11 cellular contexts compared by ENCODE assay signal in the genomic region with DNA sequence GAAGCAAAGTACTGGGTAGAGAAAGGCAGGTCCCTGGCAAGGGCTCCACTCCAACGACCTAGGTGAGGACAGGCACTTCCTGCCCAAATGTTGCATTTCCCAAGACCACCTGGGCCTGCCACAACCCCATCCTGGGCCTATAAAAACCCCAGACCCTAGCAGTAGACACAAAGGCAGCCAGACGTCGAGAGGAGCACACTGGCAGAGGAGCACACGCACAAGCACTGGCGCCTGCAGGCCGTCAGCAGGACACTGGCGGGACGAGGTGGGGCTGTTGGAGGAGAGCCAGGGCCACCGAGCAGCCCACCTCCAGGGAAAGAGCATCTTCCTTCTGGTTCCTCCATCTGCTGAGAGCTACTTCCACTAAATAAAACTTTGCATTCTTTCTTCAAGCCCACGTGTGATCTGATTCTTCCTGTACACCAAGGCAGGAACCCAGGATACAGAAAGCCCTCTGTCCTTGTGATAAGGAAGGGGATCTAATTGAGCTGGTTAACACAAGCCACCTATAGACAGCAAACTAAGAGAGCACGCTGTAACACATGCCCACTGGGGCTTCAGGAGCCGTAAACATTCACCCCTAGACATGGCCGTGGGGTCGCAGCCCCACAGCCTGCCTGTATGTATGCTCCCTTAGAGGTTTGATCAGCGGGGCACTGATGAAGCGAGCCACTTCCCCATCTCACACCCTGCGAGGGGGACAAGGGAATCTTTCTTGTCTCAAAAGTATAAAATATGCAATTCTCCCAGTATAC.
A peak's percentile ranks its signal among the peaks of the same experiment; 100 is the strongest.
DNase-seq lines count a peak whose midpoint lies in the region; ATAC-seq, FAIRE-seq and TF ChIP-seq lines count a peak whose summit lies in the region.
"Had no signal": no experiment of that assay in that cellular context is flagged by ENCODE, and none has a peak within 500 bp of the region (broad histone marks: within the 10 kb centered on the region; RNA-seq: fewer than 3 reads in every experiment).

No MANE protein-coding gene starts in this region.

- no peak overlapping the region for H3K4me3 ChIP-seq in SK-N-SH (ENCODE audit: low read depth in 2 of 2, low read length in 1 of 2)
- H3K4me3 ChIP-seq in PC-9 = no peak overlapping the region
- H3K4me3 ChIP-seq in K562 = no peak overlapping the region
- H3K4me3 ChIP-seq: SJSA1 had no signal

- no peaks in the 10 kb centered on the region for H3K36me3 Mint-ChIP-seq in stimulated activated effector memory CD8-positive, alpha-beta T cell treated with anti-CD3 and anti-CD28 coated beads, Interleukin-12 subunit alpha, Interleukin-12 subunit beta, amount 100 ng/mL, for 72 hours

- H3K4me3 Mint-ChIP-seq in stimulated activated effector memory CD8-positive, alpha-beta T cell treated with anti-CD3 and anti-CD28 coated beads, Interleukin-12 subunit alpha, Interleukin-12 subunit beta, amount 100 ng/mL, for 72 hours = peak overlapping the region; percentile 11

- peak overlapping the region; percentile 16 for H3K27ac Mint-ChIP-seq in stimulated activated effector memory CD8-positive, alpha-beta T cell treated with anti-CD3 and anti-CD28 coated beads, Interleukin-12 subunit alpha, Interleukin-12 subunit beta, amount 100 ng/mL, for 72 hours

- no peaks in the 10 kb centered on the region for H3K9me1 ChIP-seq in K562 (ENCODE audit: control insufficient read depth, insufficient read depth, low read length)

- H3K9me3 ChIP-seq in SK-N-SH (no peaks in the 10 kb centered on the region), PC-9 (ENCODE audit: insufficient read depth, low read depth) (no peaks in the 10 kb centered on the region), K562 (replicated peaks; ENCODE audit: control insufficient read depth, insufficient read depth, low read depth, low read length) (no peaks in the 10 kb centered on the region)
- H3K9me3 ChIP-seq: SJSA1 had no signal

- no TSS peak for BruUV-seq in PC-9 (replicated peaks; lab: Mats Ljungman, UMichigan)
- BruUV-seq in K562 (replicated peaks; lab: Mats Ljungman, UMichigan) = no TSS peak

- CTCF ChIA-PET in SK-N-SH (lab: Yijun Ruan, JAX) (interaction anchor here (0.9 to 2.5 kb wide), 4 partner anchors 10 to 413 kb away, joined by 3 to 27 read pairs (median 4); a partner anchor contains a TSS), PC-9 (lab: Charles Lee) (no interaction called here), K562 (lab: Yijun Ruan, JAX; ENCODE audit: low intra/inter-chr PET ratio) (no interaction called here)

- TF ChIP-seq POLR2A in K562 (conservative IDR thresholded peaks at IDR 0.05) = no peak

- peaks cover 42% of the 10 kb centered on the region for H3K4me1 Mint-ChIP-seq in stimulated activated effector memory CD8-positive, alpha-beta T cell treated with anti-CD3 and anti-CD28 coated beads, Interleukin-12 subunit alpha, Interleukin-12 subunit beta, amount 100 ng/mL, for 72 hours

- H3K4me1 ChIP-seq in SK-N-SH (ENCODE audit: control insufficient read depth in 1 of 2, insufficient read depth in 2 of 2, low read depth in 1 of 2, low read length in 1 of 2) (peaks cover 7 to 14% of the 10 kb centered on the region in 2 experiments; a peak in 3 of 4 replicates), PC-9 (replicated peaks; ENCODE audit: insufficient read depth) (peaks cover 24% of the 10 kb centered on the region), K562 (replicated peaks in 1 of 2; ENCODE audit: control insufficient read depth in 2 of 2, insufficient read depth in 2 of 2, low read length in 2 of 2) (peaks cover 3 to 4% of the 10 kb centered on the region in 2 experiments; a peak in 3 of 5 replicates)

- H2AFZ ChIP-seq in SK-N-SH (ENCODE audit: low read depth) = no peak overlapping the region
- H2AFZ ChIP-seq in PC-9 = no peak overlapping the region
- H2AFZ ChIP-seq in K562 (ENCODE audit: low read depth, low read length) = no peak overlapping the region

- no peak for DNase-seq in SK-N-SH
- DNase-seq in PC-9 = no peak
- DNase-seq in K562 (ENCODE audit: extremely low read depth in 1 of 4, low spot score in 3 of 4) = no peak
- no peak for DNase-seq in stimulated activated effector memory CD8-positive, alpha-beta T cell treated with anti-CD3 and anti-CD28 coated beads, Interleukin-12 subunit alpha, Interleukin-12 subunit beta, amount 100 ng/mL, for 72 hours (ENCODE audit: low spot score in 2 of 2)
- no peak for DNase-seq in HuH-7 (ENCODE audit: low spot score)
- DNase-seq in NCI-H748 treated with DMSO at 0.1 percent for 48 hours (lab: John Stamatoyannopoulos, UW) = no peak
- DNase-seq in dedifferentiated amniotic fluid mesenchymal stem cell (ENCODE audit: extremely low spot score) = no peak
- DNase-seq: NCI-H1105 treated with DMSO at 0.1 percent for 48 hours had no signal

- intact Hi-C loops in PC-9 (cut with micrococcal nuclease; ENCODE audit: unreplicated experiment) (loop anchor here (2.0 kb wide), 2 partner anchors 23 to 377 kb away; a partner anchor contains a TSS), K562 (cut with micrococcal nuclease) (loop anchor here (2.0 kb wide), 1 partner anchor 329 kb away; a partner anchor contains a TSS)

- no peaks in the 10 kb centered on the region for H3K9me3 Mint-ChIP-seq in stimulated activated effector memory CD8-positive, alpha-beta T cell treated with anti-CD3 and anti-CD28 coated beads, Interleukin-12 subunit alpha, Interleukin-12 subunit beta, amount 100 ng/mL, for 72 hours

- no peak for TF ChIP-seq EP300 in SK-N-SH (IDR thresholded peaks at IDR 0.05; ENCODE audit: borderline replicate concordance in 1 of 2, low read depth in 1 of 2, low read length in 1 of 2)
- no peak for TF ChIP-seq EP300 in K562 (IDR thresholded peaks at IDR 0.05; ENCODE audit: low read length)

- no peak for FAIRE-seq in K562 (lab: Jason Lieb, UNC)

- no peak overlapping the region for H3K9ac ChIP-seq in SK-N-SH
- H3K9ac ChIP-seq in K562 (ENCODE audit: insufficient read depth in 1 of 2, low read depth in 2 of 2, low read length in 2 of 2) = no peak overlapping the region

- H3K36me3 ChIP-seq in SK-N-SH (replicated peaks in 1 of 2; ENCODE audit: control insufficient read depth in 1 of 2, insufficient read depth in 2 of 2, low read length in 1 of 2) (peaks cover 0 to 2% of the 10 kb centered on the region in 2 experiments), PC-9 (ENCODE audit: low read depth) (no peaks in the 10 kb centered on the region; the same call in 1 of the 2 replicates), K562 (ENCODE audit: control insufficient read depth, insufficient read depth, low read length) (no peaks in the 10 kb centered on the region)
- H3K36me3 ChIP-seq: SJSA1 had no signal

- TF ChIP-seq RAD21 in SK-N-SH (IDR thresholded peaks at IDR 0.05; ENCODE audit: low read length) (no peak), K562 (CRISPR knock-in tag; conservative IDR thresholded peaks at IDR 0.05 in 1 of 2, IDR thresholded peaks at IDR 0.05 in 1 of 2) (no peak)

- in situ Hi-C loops in K562 (cut with MboI) = no loop called here

- WGBS in SK-N-SH (ENCODE audit: low lambda C conversion rate) = 90% methylated on average over 9 of the region's 17 CpGs
- 74% methylated on average over 17 of the region's 17 CpGs for WGBS in K562 (ENCODE audit: insufficient coverage, low coverage, missing lambda C conversion rate)

- H3K9me2 ChIP-seq in SK-N-SH (no peaks in the 10 kb centered on the region), PC-9 (ENCODE audit: insufficient read depth) (no peaks in the 10 kb centered on the region)

- TF ChIP-seq CTCF in SK-N-SH (IDR thresholded peaks at IDR 0.05) (no peak), PC-9 (conservative IDR thresholded peaks at IDR 0.05) (no peak), K562 (IDR thresholded peaks at IDR 0.05 in 2 of 3, conservative IDR thresholded peaks at IDR 0.05 in 1 of 3; ENCODE audit: insufficient read depth in 2 of 3, low read depth in 1 of 3, low read length in 3 of 3) (no peak)

- no peak overlapping the region for H3K4me2 ChIP-seq in SK-N-SH
- peak overlapping the region; percentile 41 for H3K4me2 ChIP-seq in PC-9
- H3K4me2 ChIP-seq in K562 (ENCODE audit: insufficient read depth, low read length) = no peak overlapping the region

- H3K79me2 ChIP-seq in SK-N-SH (ENCODE audit: insufficient read depth) = peaks cover 55% of the 10 kb centered on the region
- H3K79me2 ChIP-seq in PC-9 (ENCODE audit: low read depth) = peaks cover 48% of the 10 kb centered on the region; the same call in 1 of the 2 replicates
- no peaks in the 10 kb centered on the region for H3K79me2 ChIP-seq in K562 (ENCODE audit: control insufficient read depth, insufficient read depth, low read length)

- H3F3A ChIP-seq in SK-N-SH (replicated peaks; ENCODE audit: insufficient read depth) (peaks cover 13% of the 10 kb centered on the region), PC-9 (ENCODE audit: insufficient read depth, low read depth) (peaks cover 14% of the 10 kb centered on the region; the same call in 1 of the 2 replicates)

- no peak for ATAC-seq in SK-N-SH treated with all-trans-retinoic acid at 6 μM for 48 hours
- ATAC-seq in K562 = no peak
- peak; percentile 20 for ATAC-seq in stimulated activated effector memory CD8-positive, alpha-beta T cell treated with anti-CD3 and anti-CD28 coated beads, Interleukin-12 subunit alpha, Interleukin-12 subunit beta, amount 100 ng/mL, for 72 hours

- H3K27ac ChIP-seq in SK-N-SH (ENCODE audit: low read depth in 2 of 2, low read length in 1 of 2) (peak overlapping the region; percentile 22 to 71; a peak in 3 of 4 replicates), PC-9 (no peak overlapping the region), K562 (ENCODE audit: extremely low read depth, low read depth, low read length) (no peak overlapping the region)
- H3K27ac ChIP-seq: 22Rv1, SJSA1 had no signal

- POLR2A ChIA-PET in SK-N-SH (lab: Yijun Ruan, JAX) (no interaction called here), PC-9 (lab: Charles Lee; ENCODE audit: unreplicated experiment) (no interaction called here), K562 (lab: Yijun Ruan, JAX) (no interaction called here)

- H4K20me1 ChIP-seq in SK-N-SH (ENCODE audit: insufficient read depth) (no peaks in the 10 kb centered on the region; the same call in 1 of the 2 replicates), PC-9 (ENCODE audit: insufficient read depth) (no peaks in the 10 kb centered on the region), K562 (replicated peaks; ENCODE audit: control insufficient read depth, insufficient read depth, low read length) (no peaks in the 10 kb centered on the region)

- H3K27me3 ChIP-seq in SK-N-SH (ENCODE audit: insufficient read depth) = no peaks in the 10 kb centered on the region
- H3K27me3 ChIP-seq in PC-9 (ENCODE audit: insufficient read depth, low read depth) = no peaks in the 10 kb centered on the region
- no peaks in the 10 kb centered on the region for H3K27me3 ChIP-seq in K562 (ENCODE audit: control insufficient read depth in 2 of 2, insufficient read depth in 2 of 2, low read length in 2 of 2)
- H3K27me3 ChIP-seq: SJSA1 had no signal

TF ChIP-seq in SK-N-SH treated with all-trans-retinoic acid at 6 μM for 48 hours, 23 proteins besides CTCF, POLR2A, EP300 and RAD21 (continues in another document):
- TF ChIP-seq TCF4 (CRISPR knock-in tag; IDR thresholded peaks at IDR 0.05; ENCODE audit: borderline replicate concordance) (no peak), TOX (CRISPR knock-in tag; IDR thresholded peaks at IDR 0.05; ENCODE audit: borderline replicate concordance) (no peak), ZC3H10 (CRISPR knock-in tag; IDR thresholded peaks at IDR 0.05) (no peak)

Comparison
In these comparisons a context has a peak if more than half of its experiments do, and no peak if none do; other contexts are left out.
1. H3K27ac ChIP-seq: peak in SK-N-SH (2 of 2); none in PC-9 (single experiment) and K562 (single experiment).